In genomic region chr1:4267381-4268261, GRCh38 we compare ENCODE assay signal across 1 cellular context.
TF ChIP-seq lines count a peak whose summit lies in the region.

No MANE protein-coding gene starts in this region.

TF ChIP-seq in HepG2, 621 proteins besides CTCF, POLR2A, EP300 and RAD21 (continued from another document and continues in another):
- TF ChIP-seq ZNF280B (CRISPR knock-in tag; IDR thresholded peaks at IDR 0.05; ENCODE audit: borderline replicate concordance) (no peak), JARID2 (CRISPR knock-in tag; IDR thresholded peaks at IDR 0.05; ENCODE audit: insufficient replicate concordance) (no peak), RNF2 (conservative IDR thresholded peaks at IDR 0.05; ENCODE audit: low read depth) (no peak; the same call in 1 of the 2 replicates), ZBTB49 (CRISPR knock-in tag; IDR thresholded peaks at IDR 0.05; ENCODE audit: borderline replicate concordance) (no peak), AHDC1 (CRISPR knock-in tag; IDR thresholded peaks at IDR 0.05; ENCODE audit: borderline replicate concordance) (peak; percentile 87; the same call in 1 of the 2 replicates), HHEX (CRISPR knock-in tag; IDR thresholded peaks at IDR 0.05) (no peak), KAT8 (CRISPR knock-in tag; IDR thresholded peaks at IDR 0.05) (peak; percentile 55; the same call in 1 of the 2 replicates), REL (CRISPR knock-in tag; conservative IDR thresholded peaks at IDR 0.05) (no peak), ZSCAN12 (CRISPR knock-in tag; IDR thresholded peaks at IDR 0.05) (no peak), SMYD3 (CRISPR knock-in tag; IDR thresholded peaks at IDR 0.05) (no peak), HCFC1 (IDR thresholded peaks at IDR 0.05; ENCODE audit: low read depth, low read length) (no peak), ZNF513 (CRISPR knock-in tag; conservative IDR thresholded peaks at IDR 0.05) (no peak), ZEB1 (IDR thresholded peaks at IDR 0.05; ENCODE audit: insufficient replicate concordance, low read depth) (no peak), PHB2 (IDR thresholded peaks at IDR 0.05; ENCODE audit: partially characterized antibody) (no peak), MIER2 (CRISPR knock-in tag; IDR thresholded peaks at IDR 0.05) (no peak; the same call in 1 of the 2 replicates), ZNF563 (CRISPR knock-in tag; IDR thresholded peaks at IDR 0.05) (no peak), CC2D1A (CRISPR knock-in tag; IDR thresholded peaks at IDR 0.05) (no peak), ATRX (CRISPR knock-in tag; IDR thresholded peaks at IDR 0.05; ENCODE audit: borderline replicate concordance) (no peak), ARID5B (CRISPR knock-in tag; IDR thresholded peaks at IDR 0.05) (peak; percentile 93), ZSCAN22 (CRISPR knock-in tag; IDR thresholded peaks at IDR 0.05) (no peak), ARID3A (IDR thresholded peaks at IDR 0.05; ENCODE audit: low read depth, low read length) (peak; percentile 59), RFXAP (CRISPR knock-in tag; IDR thresholded peaks at IDR 0.05; ENCODE audit: borderline replicate concordance) (no peak), ZNF614 (CRISPR knock-in tag; IDR thresholded peaks at IDR 0.05; ENCODE audit: borderline replicate concordance) (peak; percentile 58; the same call in 1 of the 2 replicates), ZKSCAN1 (IDR thresholded peaks at IDR 0.05; ENCODE audit: low read length) (no peak), RFX5 (IDR thresholded peaks at IDR 0.05; ENCODE audit: low read depth, low read length) (no peak; the same call in 1 of the 2 replicates), POGZ (CRISPR knock-in tag; IDR thresholded peaks at IDR 0.05) (peak; percentile 66), ZNF562 (CRISPR knock-in tag; IDR thresholded peaks at IDR 0.05; ENCODE audit: borderline replicate concordance) (no peak), LBX2 (CRISPR knock-in tag; IDR thresholded peaks at IDR 0.05; ENCODE audit: borderline replicate concordance) (no peak), CENPX (CRISPR knock-in tag; IDR thresholded peaks at IDR 0.05) (no peak), ZNF547 (CRISPR knock-in tag; IDR thresholded peaks at IDR 0.05) (no peak), FOXO4 (CRISPR knock-in tag; conservative IDR thresholded peaks at IDR 0.05) (no peak), BCL6 (CRISPR knock-in tag; IDR thresholded peaks at IDR 0.05) (peak; percentile 80), SETDB1 (CRISPR knock-in tag; IDR thresholded peaks at IDR 0.05; ENCODE audit: borderline replicate concordance) (no peak), TFAP4 (IDR thresholded peaks at IDR 0.05; ENCODE audit: borderline replicate concordance, low read depth) (peak; percentile 43; the same call in 1 of the 2 replicates), KLF12 (CRISPR knock-in tag; IDR thresholded peaks at IDR 0.05; ENCODE audit: borderline replicate concordance) (no peak), ZNF335 (CRISPR knock-in tag; IDR thresholded peaks at IDR 0.05) (0 out of 2 replicates have a peak, but pooled peaks have one; percentile 43), ZNF550 (CRISPR knock-in tag; IDR thresholded peaks at IDR 0.05; ENCODE audit: borderline replicate concordance) (no peak)
